Comparison of ENCODE assay signal across 17 cellular contexts in genomic region chr6:146111864-146112263, GRCh38.
"Had no signal": no experiment of that assay in that cellular context is flagged by ENCODE, and none has a peak within 500 bp of the region (broad histone marks: within the 10 kb centered on the region; RNA-seq: fewer than 3 reads in every experiment).

No MANE protein-coding gene starts in this region.

- H3K36me3 ChIP-seq: esophagus muscularis mucosa, heart left ventricle, sigmoid colon, upper lobe of right lung had no signal

- H3K4me1 ChIP-seq: esophagus muscularis mucosa, psoas muscle, sigmoid colon, upper lobe of right lung had no signal

- DNase-seq: activated CD4-positive, alpha-beta T cell treated with anti-CD3 and anti-CD28 coated beads, Interleukin-2, amount 50 U/mL, for 48 hours; activated CD8-positive, alpha-beta memory T cell treated with anti-CD3 and anti-CD28 coated beads, Interleukin-2, amount 10 ng/mL, durations not matched to agents 7 days and 5 days; activated effector memory CD4-positive, alpha-beta T cell treated with Interleukin-2 at 50 U/mL for 16 hours; activated T-cell treated with anti-CD3 and anti-CD28 coated beads, Interleukin-2, amount 50 U/mL, for 24 hours; amniotic stem cell; dermis blood vessel endothelial cell; foreskin melanocyte; heart left ventricle; psoas muscle; sigmoid colon; stimulated activated naive CD8-positive, alpha-beta T cell treated with anti-CD3 and anti-CD28 coated beads, Interleukin-15, Interleukin-2, amounts not matched to agents 100 U/mL and 50 U/mL, for 24 hours; T-helper 17 cell; upper lobe of right lung had no signal

- H3K4me3 ChIP-seq: esophagus muscularis mucosa, heart left ventricle, psoas muscle, sigmoid colon, upper lobe of right lung had no signal

- H3K9me3 ChIP-seq: psoas muscle, upper lobe of right lung had no signal

- ATAC-seq: activated CD4-positive, CD25-positive, alpha-beta regulatory T cell treated with anti-CD3 and anti-CD28 coated beads, Interleukin-2, amount 50 U/mL, for 24 hours; activated CD8-positive, alpha-beta memory T cell treated with anti-CD3 and anti-CD28 coated beads, Interleukin-2, amount 10 ng/mL, durations not matched to agents 7 days and 5 days; activated naive CD4-positive, alpha-beta T cell treated with anti-CD3 and anti-CD28 coated beads, Interleukin-2, amount 50 U/mL, for 72 hours; left lobe of liver; psoas muscle; stimulated activated naive CD8-positive, alpha-beta T cell treated with anti-CD3 and anti-CD28 coated beads, Interleukin-15, Interleukin-2, amounts not matched to agents 100 U/mL and 50 U/mL, for 24 hours; T-helper 17 cell; upper lobe of right lung had no signal

- H3K27ac ChIP-seq: esophagus muscularis mucosa, psoas muscle, sigmoid colon, upper lobe of right lung had no signal

- H3K27me3 ChIP-seq: esophagus muscularis mucosa, heart left ventricle, sigmoid colon, upper lobe of right lung had no signal
